36 cellular contexts compared by ENCODE assay signal in genomic region chr4:159697322-159698283, GRCh38.
DNase-seq lines count a peak whose midpoint lies in the region; ATAC-seq, FAIRE-seq and TF ChIP-seq lines count a peak whose summit lies in the region.
"Had no signal": no experiment of that assay in that cellular context is flagged by ENCODE, and none has a peak within 500 bp of the region (broad histone marks: within the 10 kb centered on the region; RNA-seq: fewer than 3 reads in every experiment).

No MANE protein-coding gene starts in this region.

- intact Hi-C loops in GM12878 (cut with micrococcal nuclease; ENCODE audit: unreplicated experiment): no loop called here
- intact Hi-C loops in ovary (cut with DNase I): no loop called here

- H2BK12ac ChIP-seq in neuronal stem cell (ENCODE audit: low read length): no peak overlapping the region

- POLR2A ChIA-PET in GM12878 (lab: Charles Lee): no interaction called here

- H2AK5ac ChIP-seq in neuronal stem cell (ENCODE audit: low read depth, low read length): no peak overlapping the region

- no peak for TF ChIP-seq POLR2A in NB4 (IDR thresholded peaks at IDR 0.05; ENCODE audit: extremely low read depth, insufficient read length)
- no peak for TF ChIP-seq POLR2A in GM12878 (IDR thresholded peaks at IDR 0.05; ENCODE audit: low read depth, low read length)
- no peak for TF ChIP-seq POLR2A in ovary (IDR thresholded peaks at IDR 0.05)

- no peak overlapping the region for H2BK5ac ChIP-seq in neuronal stem cell (ENCODE audit: low read length)

- no peak overlapping the region for H3K4me3 Mint-ChIP-seq in T-helper 17 cell
- H3K4me3 Mint-ChIP-seq: activated naive CD8-positive, alpha-beta T cell treated with anti-CD3 and anti-CD28 coated beads for 36 hours; activated T-cell treated with anti-CD3 and anti-CD28 coated beads, Interleukin-2, amount 50 U/mL, for 24 hours; effector memory CD8-positive, alpha-beta T cell; naive B cell; stimulated activated naive B cell treated with anti-CD40 and anti-IgM and Interleukin-4, amounts not matched to agents 10 μg/mL and 1 μg/mL and 100 μg/mL, for 72 hours; T-cell had no signal

- no peak overlapping the region for H3K4ac ChIP-seq in neuronal stem cell (ENCODE audit: low read length)

- H3K36me3 ChIP-seq in GM12878 (ENCODE audit: control insufficient read depth in 2 of 2, insufficient read depth in 2 of 2, low read length in 1 of 2): no peaks in the 10 kb centered on the region
- no peaks in the 10 kb centered on the region for H3K36me3 ChIP-seq in neuronal stem cell (replicated peaks in 1 of 2; ENCODE audit: control insufficient read depth in 2 of 2, insufficient read depth in 2 of 2, low read length in 2 of 2)
- no peaks in the 10 kb centered on the region for H3K36me3 ChIP-seq in ovary
- H3K36me3 ChIP-seq: esophagus muscularis mucosa, heart left ventricle, left ventricle myocardium inferior, suprapubic skin had no signal

- H3K9ac ChIP-seq in GM12878 (ENCODE audit: control insufficient read depth, insufficient read depth, low read length) (no peak overlapping the region), neuronal stem cell (ENCODE audit: low read depth, low read length, poor library complexity) (no peak overlapping the region)

- FAIRE-seq in GM12878 (lab: Jason Lieb, UNC): no peak
- FAIRE-seq: A549, keratinocyte, TTC549 had no signal

- H3K9me3 ChIP-seq in GM12878 (replicated peaks; ENCODE audit: control insufficient read depth, insufficient read depth, low read length) (no peaks in the 10 kb centered on the region), neuronal stem cell (replicated peaks in 1 of 2; ENCODE audit: control insufficient read depth in 2 of 2, insufficient read depth in 1 of 2, low read depth in 1 of 2, low read length in 2 of 2) (peaks cover 0 to 5% of the 10 kb centered on the region in 2 donors), ovary (no peaks in the 10 kb centered on the region), T-helper 17 cell (ENCODE audit: control insufficient read depth, low read length, poor library complexity, severe bottlenecking) (no peaks in the 10 kb centered on the region)
- H3K9me3 ChIP-seq: A549, psoas muscle had no signal

- H3K18ac ChIP-seq in neuronal stem cell (ENCODE audit: low read length): no peak overlapping the region

- no peak for TF ChIP-seq EP300 in GM12878 (IDR thresholded peaks at IDR 0.05; ENCODE audit: borderline replicate concordance in 1 of 2, control insufficient read depth in 1 of 2, low read depth in 2 of 2, low read length in 2 of 2)
- no peak for TF ChIP-seq EP300 in ovary (IDR thresholded peaks at IDR 0.05)

- H3K23ac ChIP-seq in neuronal stem cell (ENCODE audit: low read depth, low read length, poor library complexity): no peak overlapping the region

- H3K4me3 ChIP-seq in NB4 (ENCODE audit: low read depth, low read length): no peak overlapping the region
- H3K4me3 ChIP-seq in GM12878: no peak overlapping the region
- no peak overlapping the region for H3K4me3 ChIP-seq in neuronal stem cell (ENCODE audit: low read length in 2 of 2)
- H3K4me3 ChIP-seq in ovary: no peak overlapping the region
- H3K4me3 ChIP-seq: A549, coronary artery, esophagus muscularis mucosa, heart left ventricle, left ventricle myocardium inferior, psoas muscle, skin epidermis, suprapubic skin had no signal

- H3K27me3 Mint-ChIP-seq in T-helper 17 cell: no peaks in the 10 kb centered on the region
- H3K27me3 Mint-ChIP-seq: activated naive CD8-positive, alpha-beta T cell treated with anti-CD3 and anti-CD28 coated beads for 36 hours; activated T-cell treated with anti-CD3 and anti-CD28 coated beads, Interleukin-2, amount 50 U/mL, for 24 hours; effector memory CD8-positive, alpha-beta T cell; IgD-negative memory B cell; naive B cell; stimulated activated naive B cell treated with anti-CD40 and anti-IgM and Interleukin-4, amounts not matched to agents 10 μg/mL and 1 μg/mL and 100 μg/mL, for 72 hours; T-cell had no signal

- no peak overlapping the region for H2BK120ac ChIP-seq in neuronal stem cell (ENCODE audit: low read depth, low read length)

- H3K36me3 Mint-ChIP-seq in T-helper 17 cell (ENCODE audit: low read depth): no peaks in the 10 kb centered on the region
- H3K36me3 Mint-ChIP-seq: activated naive CD8-positive, alpha-beta T cell treated with anti-CD3 and anti-CD28 coated beads for 36 hours; IgD-negative memory B cell; naive B cell; stimulated activated naive B cell treated with anti-CD40 and anti-IgM and Interleukin-4, amounts not matched to agents 10 μg/mL and 1 μg/mL and 100 μg/mL, for 72 hours; T-cell had no signal

- SMC1A ChIA-PET in GM12878 (lab: Charles Lee; ENCODE audit: uncharacterized antibody, unreplicated experiment): no interaction called here

- RAD21 ChIA-PET in GM12878 (lab: Charles Lee; ENCODE audit: unreplicated experiment): no interaction called here

- in situ Hi-C loops in GM12878 (cut with MboI): no loop called here

- H3K14ac ChIP-seq in neuronal stem cell (ENCODE audit: low read length): no peak overlapping the region

- BruUV-seq in GM12878 (replicated peaks; lab: Mats Ljungman, UMichigan): no TSS peak

- no peak overlapping the region; the same call in 1 of the 2 replicates for H2AFZ ChIP-seq in GM12878 (ENCODE audit: control insufficient read depth, low read depth, low read length)
- H2AFZ ChIP-seq in neuronal stem cell (ENCODE audit: low read length): peak overlapping the region; percentile 74

- H4K91ac ChIP-seq in neuronal stem cell (ENCODE audit: low read depth, low read length, poor library complexity): no peak overlapping the region

- H3K79me1 ChIP-seq in neuronal stem cell (ENCODE audit: low read depth, low read length): no peaks in the 10 kb centered on the region

- H3K4me1 ChIP-seq in GM12878 (ENCODE audit: control insufficient read depth, insufficient read depth, low read length): no peaks in the 10 kb centered on the region
- no peaks in the 10 kb centered on the region for H3K4me1 ChIP-seq in neuronal stem cell (ENCODE audit: control insufficient read depth in 2 of 2, insufficient read depth in 1 of 2, low read depth in 1 of 2, low read length in 2 of 2)
- no peaks in the 10 kb centered on the region for H3K4me1 ChIP-seq in ovary (ENCODE audit: insufficient read depth)
- H3K4me1 ChIP-seq: A549, esophagus muscularis mucosa, heart left ventricle, left ventricle myocardium inferior, psoas muscle, suprapubic skin had no signal

- no peaks in the 10 kb centered on the region for H3K4me1 Mint-ChIP-seq in T-helper 17 cell
- H3K4me1 Mint-ChIP-seq: activated naive CD8-positive, alpha-beta T cell treated with anti-CD3 and anti-CD28 coated beads for 36 hours; naive B cell; stimulated activated naive B cell treated with anti-CD40 and anti-IgM and Interleukin-4, amounts not matched to agents 10 μg/mL and 1 μg/mL and 100 μg/mL, for 72 hours; T-cell had no signal

- TF ChIP-seq CTCF in NB4 (IDR thresholded peaks at IDR 0.05; ENCODE audit: low read depth, low read length) (no peak), GM12878 (IDR thresholded peaks at IDR 0.05 in 2 of 3, conservative IDR thresholded peaks at IDR 0.05 in 1 of 3; ENCODE audit: control insufficient read depth in 2 of 3, extremely low read depth in 1 of 3, insufficient read depth in 1 of 3, low read depth in 3 of 3, low read length in 3 of 3) (no peak), ovary (IDR thresholded peaks at IDR 0.05) (no peak)

- H4K8ac ChIP-seq in neuronal stem cell (ENCODE audit: low read depth, low read length): no peak overlapping the region

- WGBS in GM12878 (ENCODE audit: insufficient coverage, insufficient replicate concordance, low lambda C conversion rate, missing lambda C conversion rate): 46% methylated on average over 6 of the region's 6 CpGs
- no CpG with 5 or more reads among the region's 6 CpGs for WGBS in neuronal stem cell (ENCODE audit: extremely low coverage in 2 of 2, insufficient read length in 2 of 2, insufficient replicate concordance in 1 of 2), 2 donors
- 87 to 94% (median 91%) methylated on average over 6 of the region's 6 CpGs for WGBS in ovary, 3 donors

- H2BK15ac ChIP-seq in neuronal stem cell (ENCODE audit: low read length): no peak overlapping the region

- CTCF ChIA-PET in GM12878 (lab: Yijun Ruan, JAX): interaction anchor here (1.5 kb wide), 1 partner anchor 211 kb away, joined by 6 read pairs; no protein-coding TSS in a partner anchor

- H3K4me2 ChIP-seq in GM12878 (ENCODE audit: control insufficient read depth, insufficient read depth): no peak overlapping the region
- no peak overlapping the region for H3K4me2 ChIP-seq in neuronal stem cell (ENCODE audit: insufficient read depth, low read length, poor library complexity, severe bottlenecking)
- H3K4me2 ChIP-seq: A549 had no signal

- DNase-seq in H4 (ENCODE audit: low spot score): peak; percentile 33
- DNase-seq in NB4 (ENCODE audit: low read depth): peak; percentile 1
- DNase-seq in GM12878 (ENCODE audit: low read depth, low spot score): no peak
- DNase-seq in neuronal stem cell (ENCODE audit: low spot score): no peak
- no peak for DNase-seq in NCI-H1092 (lab: John Stamatoyannopoulos, UW)
- DNase-seq in ovary: no peak
- no peak for DNase-seq in T-helper 17 cell
- DNase-seq in NCI-H526 (lab: John Stamatoyannopoulos, UW): no peak
- DNase-seq: activated CD4-positive, alpha-beta T cell treated with anti-CD3 and anti-CD28 coated beads, Interleukin-2, amount 50 U/mL, for 1 hour; activated CD4-positive, CD25-positive, alpha-beta regulatory T cell; activated effector memory CD4-positive, alpha-beta T cell treated with anti-CD3 and anti-CD28 coated beads, Interleukin-2, amount 50 U/mL, for 16 hours; activated naive CD8-positive, alpha-beta T cell treated with anti-CD3 and anti-CD28 coated beads for 36 hours; activated T-cell treated with anti-CD3 and anti-CD28 coated beads, Interleukin-2, amount 50 U/mL, for 24 hours; anterior cingulate cortex; DND-41; effector memory CD8-positive, alpha-beta T cell; foreskin fibroblast; GF-D8; heart left ventricle; left ventricle myocardium inferior; naive B cell; NCI-H1092 treated with DMSO at 0.1 percent for 48 hours; NCI-H187 treated with DMSO at 0.1 percent for 48 hours; NCI-H69; nucleus accumbens; psoas muscle; stimulated activated naive B cell treated with anti-CD40 and anti-IgM and Interleukin-4, amounts not matched to agents 10 μg/mL and 1 μg/mL and 100 μg/mL, for 72 hours; T-cell had no signal

- no peaks in the 10 kb centered on the region for H3K79me2 ChIP-seq in GM12878 (ENCODE audit: control insufficient read depth, insufficient read depth, low read length)

- H4K20me1 ChIP-seq in GM12878 (ENCODE audit: control insufficient read depth, insufficient read depth): no peaks in the 10 kb centered on the region

- H3K27me3 ChIP-seq in GM12878 (replicated peaks in 1 of 2; ENCODE audit: control insufficient read depth in 2 of 2, insufficient read depth in 2 of 2, low read length in 1 of 2) (no peaks in the 10 kb centered on the region), neuronal stem cell (ENCODE audit: control insufficient read depth in 3 of 3, insufficient read depth in 3 of 3, low read depth in 1 of 3, low read length in 3 of 3) (no peaks in the 10 kb centered on the region), ovary (no peaks in the 10 kb centered on the region)
- H3K27me3 ChIP-seq: esophagus muscularis mucosa, heart left ventricle, suprapubic skin had no signal

- no peak for ATAC-seq in GM12878
- no peak for ATAC-seq in T-helper 17 cell
- ATAC-seq: A549; effector memory CD8-positive, alpha-beta T cell; psoas muscle; stimulated activated naive B cell treated with anti-CD40 and anti-IgM and Interleukin-4, amounts not matched to agents 10 μg/mL and 1 μg/mL and 100 μg/mL, for 72 hours had no signal

- no peak for TF ChIP-seq RAD21 in GM12878 (IDR thresholded peaks at IDR 0.05; ENCODE audit: insufficient read depth, low read depth, low read length)

- H3K27ac ChIP-seq in GM12878 (ENCODE audit: control insufficient read depth, insufficient read depth) (no peak overlapping the region), neuronal stem cell (replicated peaks; ENCODE audit: low read length) (no peak overlapping the region), ovary (no peak overlapping the region)
- H3K27ac ChIP-seq: A549, coronary artery, esophagus muscularis mucosa, heart left ventricle, left ventricle myocardium inferior, psoas muscle, skin epidermis, suprapubic skin had no signal

- H3K27ac Mint-ChIP-seq in T-helper 17 cell: no peak overlapping the region
- H3K27ac Mint-ChIP-seq: activated naive CD8-positive, alpha-beta T cell treated with anti-CD3 and anti-CD28 coated beads for 36 hours; activated T-cell treated with anti-CD3 and anti-CD28 coated beads, Interleukin-2, amount 50 U/mL, for 24 hours; effector memory CD8-positive, alpha-beta T cell; IgD-negative memory B cell; naive B cell; stimulated activated naive B cell treated with anti-CD40 and anti-IgM and Interleukin-4, amounts not matched to agents 10 μg/mL and 1 μg/mL and 100 μg/mL, for 72 hours; T-cell had no signal

Comparison
In these comparisons a context has a peak if more than half of its experiments do, and no peak if none do; other contexts are left out.
1. DNase-seq: peak in H4 (single experiment) and NB4 (single experiment); none in GM12878 (single experiment), neuronal stem cell (single experiment), NCI-H1092 (single experiment), ovary (0 of 5), T-helper 17 cell (0 of 3) and NCI-H526 (0 of 2).